Comparison of ENCODE assay signal across 8 cellular contexts in the genomic region with DNA sequence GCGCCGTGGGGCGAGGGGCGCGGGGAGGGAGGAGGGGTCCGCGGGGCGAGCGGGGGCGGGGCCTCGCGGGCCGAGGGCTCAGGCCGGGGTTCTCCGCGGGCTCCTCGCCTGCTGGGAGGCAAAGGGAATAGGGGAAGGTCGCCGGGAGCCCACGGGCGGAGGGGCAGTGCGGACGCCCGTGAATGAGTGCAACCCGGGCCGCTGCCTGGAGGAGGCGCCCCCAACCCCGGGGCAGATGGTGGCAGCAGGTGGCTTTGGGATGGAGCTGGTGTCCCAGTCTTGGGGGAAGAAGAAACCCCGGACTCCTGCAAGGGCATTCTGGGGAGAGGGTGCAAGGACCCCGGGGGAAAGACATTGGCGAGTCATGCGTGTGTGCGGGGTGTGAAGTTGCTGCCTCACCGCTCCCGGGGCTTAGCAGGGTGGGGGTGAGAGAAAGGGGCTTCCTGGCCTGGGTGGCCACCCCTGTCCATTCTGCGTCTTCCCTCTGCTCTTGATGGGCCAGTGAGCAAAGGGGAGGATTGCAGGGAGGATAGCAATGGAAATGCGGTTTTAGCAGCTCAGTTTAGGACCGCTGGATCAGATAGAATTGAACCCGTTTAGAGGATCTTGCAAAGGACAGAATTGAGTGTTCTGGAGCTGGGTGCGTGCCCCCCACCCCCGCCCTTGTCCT. TPM values are rescaled to one million over a fixed set of nuclear protein-coding genes. Genes with fewer than 3 reads are reported as not detected.
A peak's percentile ranks its signal among the peaks of the same experiment; 100 is the strongest.
DNase-seq lines count a peak whose midpoint lies in the region; ATAC-seq, FAIRE-seq and TF ChIP-seq lines count a peak whose summit lies in the region.

No MANE protein-coding gene starts in this region.

- H3K9me3 Mint-ChIP-seq in activated CD4-positive, alpha-beta T cell treated with anti-CD3 and anti-CD28 coated beads, Interleukin-2, amount 10 ng/mL, durations not matched to agents 7 days and 5 days, result no peaks in the 10 kb centered on the region

- WGBS in pancreas, 2 donors, result 2 to 3% methylated on average over 38 to 41 of the region's 41 CpGs

- CTCF ChIA-PET in activated CD4-positive, alpha-beta T cell treated with anti-CD3 and anti-CD28 coated beads, Interleukin-2, amount 10 ng/mL, durations not matched to agents 7 days and 5 days (lab: Charles Lee), result interaction anchor here (0.8 to 3.2 kb wide), 9 partner anchors 13 to 62 kb away, joined by 3 to 14 read pairs (median 5); a partner anchor contains a TSS

- DNase-seq in activated effector memory CD4-positive, alpha-beta T cell treated with Interleukin-2 at 50 U/mL for 16 hours, result peak; percentile 0
- DNase-seq in activated effector memory CD4-positive, alpha-beta T cell treated with anti-CD3 and anti-CD28 coated beads, Interleukin-2, amount 50 U/mL, for 16 hours, result no peak
- DNase-seq in activated CD4-positive, alpha-beta T cell treated with anti-CD3 and anti-CD28 coated beads, Interleukin-2, amount 10 ng/mL, durations not matched to agents 7 days and 5 days, result peak; percentile 34
- DNase-seq in fibroblast of mammary gland (ENCODE audit: low read depth), result no peak
- peak in 2 of 6 donors; percentile 39 to 74 for DNase-seq in pancreas
- no peak for DNase-seq in activated CD4-positive, CD25-positive, alpha-beta regulatory T cell treated with anti-CD3 and anti-CD28 coated beads, Interleukin-2, amount 50 U/mL, for 72 hours
- DNase-seq in AG08395 (ENCODE audit: low spot score), result no peak

- intact Hi-C loops in pancreas (cut with DNase I), result no loop called here

- no peaks in the 10 kb centered on the region for H3K27me3 Mint-ChIP-seq in activated CD4-positive, alpha-beta T cell treated with anti-CD3 and anti-CD28 coated beads, Interleukin-2, amount 10 ng/mL, durations not matched to agents 7 days and 5 days

- POLR2A ChIA-PET in activated CD4-positive, alpha-beta T cell treated with anti-CD3 and anti-CD28 coated beads, Interleukin-2, amount 10 ng/mL, durations not matched to agents 7 days and 5 days (lab: Charles Lee), result interaction anchor here (0.7 kb wide), 1 partner anchor 17 kb away, joined by 3 read pairs; a partner anchor contains a TSS

- peak overlapping the region; percentile 96 for H3K27ac Mint-ChIP-seq in activated CD4-positive, alpha-beta T cell treated with anti-CD3 and anti-CD28 coated beads, Interleukin-2, amount 10 ng/mL, durations not matched to agents 7 days and 5 days

- no peak for FAIRE-seq in pancreas (lab: Jason Lieb, UNC)

- TF ChIP-seq CTCF in fibroblast of mammary gland (conservative IDR thresholded peaks at IDR 0.05; ENCODE audit: control insufficient read depth, insufficient read depth, low read depth, low read length) (no peak), pancreas (IDR thresholded peaks at IDR 0.05) (no peak)

- peaks cover 44% of the 10 kb centered on the region for H3K4me1 Mint-ChIP-seq in activated CD4-positive, alpha-beta T cell treated with anti-CD3 and anti-CD28 coated beads, Interleukin-2, amount 10 ng/mL, durations not matched to agents 7 days and 5 days

- peaks cover 0 to 18% (median 7%) of the 10 kb centered on the region in 3 donors for H3K4me1 ChIP-seq in pancreas

- no peaks in the 10 kb centered on the region for H3K27me3 ChIP-seq in pancreas

- H3K36me3 Mint-ChIP-seq in activated CD4-positive, alpha-beta T cell treated with anti-CD3 and anti-CD28 coated beads, Interleukin-2, amount 10 ng/mL, durations not matched to agents 7 days and 5 days (ENCODE audit: low read depth), result peaks cover 7% of the 10 kb centered on the region

- no peaks in the 10 kb centered on the region for H3K9me3 ChIP-seq in pancreas

- H3K36me3 ChIP-seq in pancreas, result no peaks in the 10 kb centered on the region

- ATAC-seq in HG03064 (IDR thresholded peaks at IDR 0.05; ENCODE audit: low read depth, unreplicated experiment) (peak; percentile 28), pancreas (peak; percentile 9 to 37 (median 18))

- H3K27ac ChIP-seq in pancreas, result peak overlapping the region; percentile 75 to 88 (median 82)

- H3K4me3 ChIP-seq in fibroblast of mammary gland (ENCODE audit: control insufficient read depth, low read depth, low read length), result peak overlapping the region; percentile 59
- H3K4me3 ChIP-seq in pancreas, result peak overlapping the region; percentile 70 to 98 (median 88)

- peak overlapping the region; percentile 90 for H3K4me3 Mint-ChIP-seq in activated CD4-positive, alpha-beta T cell treated with anti-CD3 and anti-CD28 coated beads, Interleukin-2, amount 10 ng/mL, durations not matched to agents 7 days and 5 days

RNA-seq across cellular contexts. Expression of a gene that starts 0.5 kb away (rescaled TPM):
- total RNA-seq in activated CD4-positive, alpha-beta T cell treated with anti-CD3 and anti-CD28 coated beads, Interleukin-2, amount 10 ng/mL, durations not matched to agents 7 days and 5 days, result 10 to 100 TPM; 13.6 to 14.8 TPM
- 10 to 100 TPM; 11.3 to 22.1 (median 17.0) TPM for total RNA-seq in pancreas
- polyA plus RNA-seq in pancreas, result 1 to 10 TPM; 3.5 to 7.7 TPM

RNA-seq across cellular contexts. Expression of a gene that starts 16.8 kb away (rescaled TPM):
- 10 to 100 TPM; 30.7 to 33.9 TPM for total RNA-seq in activated CD4-positive, alpha-beta T cell treated with anti-CD3 and anti-CD28 coated beads, Interleukin-2, amount 10 ng/mL, durations not matched to agents 7 days and 5 days
- 10 to 100 TPM; 10.7 to 28.8 (median 15.6) TPM for total RNA-seq in pancreas
- 10 to 100 TPM; 17.8 to 22.7 TPM for polyA plus RNA-seq in pancreas

Comparison
In these comparisons a context has a peak if more than half of its experiments do, and no peak if none do; other contexts are left out.
1. DNase-seq: peak in activated effector memory CD4-positive, alpha-beta T cell treated with Interleukin-2 at 50 U/mL for 16 hours (single experiment) and activated CD4-positive, alpha-beta T cell treated with anti-CD3 and anti-CD28 coated beads, Interleukin-2, amount 10 ng/mL, durations not matched to agents 7 days and 5 days (single experiment); none in activated effector memory CD4-positive, alpha-beta T cell treated with anti-CD3 and anti-CD28 coated beads, Interleukin-2, amount 50 U/mL, for 16 hours (single experiment), fibroblast of mammary gland (single experiment), activated CD4-positive, CD25-positive, alpha-beta regulatory T cell treated with anti-CD3 and anti-CD28 coated beads, Interleukin-2, amount 50 U/mL, for 72 hours (single experiment) and AG08395 (single experiment).